In genomic region chr4:99067617-99068016, GRCh38 we compare ENCODE assay signal across 19 cellular contexts. TPM values are rescaled to one million over a fixed set of nuclear protein-coding genes. Genes with fewer than 3 reads are reported as not detected.
DNase-seq lines count a peak whose midpoint lies in the region; ATAC-seq lines count a peak whose summit lies in the region.
"Had no signal": no experiment of that assay in that cellular context is flagged by ENCODE, and none has a peak within 500 bp of the region (broad histone marks: within the 10 kb centered on the region; RNA-seq: fewer than 3 reads in every experiment).

No MANE protein-coding gene starts in this region.

- H3K9me3 Mint-ChIP-seq in activated naive CD8-positive, alpha-beta T cell treated with anti-CD3 and anti-CD28 coated beads, Interleukin-2, amount 50 U/mL, for 24 hours, result no peaks in the 10 kb centered on the region
- H3K9me3 Mint-ChIP-seq in activated naive CD8-positive, alpha-beta T cell treated with anti-CD3 and anti-CD28 coated beads for 36 hours, result peaks cover 1% of the 10 kb centered on the region
- H3K9me3 Mint-ChIP-seq in effector memory CD8-positive, alpha-beta T cell, result no peaks in the 10 kb centered on the region
- peaks cover 1% of the 10 kb centered on the region for H3K9me3 Mint-ChIP-seq in memory B cell
- H3K9me3 Mint-ChIP-seq in activated T-helper 2 cell treated with anti-CD3 and anti-CD28 coated beads, Interferon-gamma antibody, Interleukin-2, Interleukin-4, amounts not matched to agents 10 μg/mL and 5 μg/mL and 100 μg/mL, durations not matched to agents 14 hours and 24 hours and 36 hours, result no peaks in the 10 kb centered on the region
- H3K9me3 Mint-ChIP-seq: CD4-positive, CD25-positive, alpha-beta regulatory T cell had no signal

- intact Hi-C loops in activated T-helper 2 cell treated with anti-CD3 and anti-CD28 coated beads, Interferon-gamma antibody, Interleukin-2, Interleukin-4, amounts not matched to agents 10 μg/mL and 5 μg/mL and 100 μg/mL, durations not matched to agents 14 hours and 24 hours and 36 hours (cut with micrococcal nuclease), result no loop called here

- ATAC-seq in activated naive CD8-positive, alpha-beta T cell treated with anti-CD3 and anti-CD28 coated beads, Interleukin-2, amount 50 U/mL, for 24 hours, result no peak
- ATAC-seq in effector memory CD8-positive, alpha-beta T cell (replicated peaks), result no peak
- ATAC-seq in memory B cell (ENCODE audit: low read depth), result no peak
- ATAC-seq: Panc1 had no signal

- DNase-seq in activated naive CD8-positive, alpha-beta T cell treated with anti-CD3 and anti-CD28 coated beads, Interleukin-2, amount 50 U/mL, for 24 hours, result no peak
- DNase-seq in activated naive CD8-positive, alpha-beta T cell treated with anti-CD3 and anti-CD28 coated beads for 36 hours, result no peak
- DNase-seq in effector memory CD8-positive, alpha-beta T cell, result no peak
- DNase-seq in memory B cell (ENCODE audit: low spot score in 2 of 2), result no peak
- DNase-seq in SKM-1 treated with dmso at 0.1 percent for 144 hours (lab: John Stamatoyannopoulos, UW; ENCODE audit: unreplicated experiment), result no peak
- no peak for DNase-seq in activated T-helper 2 cell treated with anti-CD3 and anti-CD28 coated beads, Interferon-gamma antibody, Interleukin-2, Interleukin-4, amounts not matched to agents 10 μg/mL and 5 μg/mL and 100 μg/mL, durations not matched to agents 14 hours and 24 hours and 36 hours (ENCODE audit: low spot score)
- DNase-seq in foreskin melanocyte, result no peak
- DNase-seq: CD4-positive, CD25-positive, alpha-beta regulatory T cell; Karpas-422; NCI-H1092; NCI-H1417 treated with DMSO at 0.1 percent for 48 hours; NCI-H187; NCI-H2081 treated with DMSO at 0.1 percent for 48 hours; NCI-H2171; NCI-H226; NCI-H510A; NCI-H69; SHP77 treated with DMSO at 0.1 percent for 48 hours had no signal

- H3K4me1 Mint-ChIP-seq in activated naive CD8-positive, alpha-beta T cell treated with anti-CD3 and anti-CD28 coated beads, Interleukin-2, amount 50 U/mL, for 24 hours, result no peaks in the 10 kb centered on the region
- H3K4me1 Mint-ChIP-seq in activated naive CD8-positive, alpha-beta T cell treated with anti-CD3 and anti-CD28 coated beads for 36 hours, result peaks cover 6% of the 10 kb centered on the region
- H3K4me1 Mint-ChIP-seq in effector memory CD8-positive, alpha-beta T cell (ENCODE audit: low read depth in 2 of 2), result no peaks in the 10 kb centered on the region
- no peaks in the 10 kb centered on the region for H3K4me1 Mint-ChIP-seq in memory B cell
- no peaks in the 10 kb centered on the region for H3K4me1 Mint-ChIP-seq in activated T-helper 2 cell treated with anti-CD3 and anti-CD28 coated beads, Interferon-gamma antibody, Interleukin-2, Interleukin-4, amounts not matched to agents 10 μg/mL and 5 μg/mL and 100 μg/mL, durations not matched to agents 14 hours and 24 hours and 36 hours (ENCODE audit: low read depth)

- no peaks in the 10 kb centered on the region for H3K27me3 Mint-ChIP-seq in activated naive CD8-positive, alpha-beta T cell treated with anti-CD3 and anti-CD28 coated beads, Interleukin-2, amount 50 U/mL, for 24 hours
- no peaks in the 10 kb centered on the region for H3K27me3 Mint-ChIP-seq in activated naive CD8-positive, alpha-beta T cell treated with anti-CD3 and anti-CD28 coated beads for 36 hours
- H3K27me3 Mint-ChIP-seq in effector memory CD8-positive, alpha-beta T cell, result no peaks in the 10 kb centered on the region
- no peaks in the 10 kb centered on the region for H3K27me3 Mint-ChIP-seq in memory B cell
- no peaks in the 10 kb centered on the region for H3K27me3 Mint-ChIP-seq in activated T-helper 2 cell treated with anti-CD3 and anti-CD28 coated beads, Interferon-gamma antibody, Interleukin-2, Interleukin-4, amounts not matched to agents 10 μg/mL and 5 μg/mL and 100 μg/mL, durations not matched to agents 14 hours and 24 hours and 36 hours (ENCODE audit: low read depth)
- H3K27me3 Mint-ChIP-seq: CD4-positive, CD25-positive, alpha-beta regulatory T cell had no signal

- peak overlapping the region; percentile 33 for H3K27ac Mint-ChIP-seq in activated naive CD8-positive, alpha-beta T cell treated with anti-CD3 and anti-CD28 coated beads, Interleukin-2, amount 50 U/mL, for 24 hours
- no peak overlapping the region for H3K27ac Mint-ChIP-seq in activated naive CD8-positive, alpha-beta T cell treated with anti-CD3 and anti-CD28 coated beads for 36 hours
- H3K27ac Mint-ChIP-seq in effector memory CD8-positive, alpha-beta T cell, result peak overlapping the region; percentile 16 to 62
- H3K27ac Mint-ChIP-seq in memory B cell, result peak overlapping the region; percentile 24
- H3K27ac Mint-ChIP-seq in activated T-helper 2 cell treated with anti-CD3 and anti-CD28 coated beads, Interferon-gamma antibody, Interleukin-2, Interleukin-4, amounts not matched to agents 10 μg/mL and 5 μg/mL and 100 μg/mL, durations not matched to agents 14 hours and 24 hours and 36 hours, result no peak overlapping the region

- H3K4me3 Mint-ChIP-seq in activated naive CD8-positive, alpha-beta T cell treated with anti-CD3 and anti-CD28 coated beads, Interleukin-2, amount 50 U/mL, for 24 hours, result no peak overlapping the region
- no peak overlapping the region for H3K4me3 Mint-ChIP-seq in activated naive CD8-positive, alpha-beta T cell treated with anti-CD3 and anti-CD28 coated beads for 36 hours
- no peak overlapping the region for H3K4me3 Mint-ChIP-seq in effector memory CD8-positive, alpha-beta T cell
- no peak overlapping the region for H3K4me3 Mint-ChIP-seq in memory B cell
- no peak overlapping the region for H3K4me3 Mint-ChIP-seq in activated T-helper 2 cell treated with anti-CD3 and anti-CD28 coated beads, Interferon-gamma antibody, Interleukin-2, Interleukin-4, amounts not matched to agents 10 μg/mL and 5 μg/mL and 100 μg/mL, durations not matched to agents 14 hours and 24 hours and 36 hours (ENCODE audit: low read depth)
- H3K4me3 Mint-ChIP-seq: CD4-positive, CD25-positive, alpha-beta regulatory T cell had no signal

- peaks cover 42% of the 10 kb centered on the region for H3K36me3 Mint-ChIP-seq in activated naive CD8-positive, alpha-beta T cell treated with anti-CD3 and anti-CD28 coated beads, Interleukin-2, amount 50 U/mL, for 24 hours (ENCODE audit: low read depth)
- peaks cover 38% of the 10 kb centered on the region for H3K36me3 Mint-ChIP-seq in activated naive CD8-positive, alpha-beta T cell treated with anti-CD3 and anti-CD28 coated beads for 36 hours
- H3K36me3 Mint-ChIP-seq in effector memory CD8-positive, alpha-beta T cell (ENCODE audit: insufficient read depth), result peaks cover 37% of the 10 kb centered on the region
- H3K36me3 Mint-ChIP-seq in memory B cell, result peaks cover 23% of the 10 kb centered on the region
- H3K36me3 Mint-ChIP-seq in activated T-helper 2 cell treated with anti-CD3 and anti-CD28 coated beads, Interferon-gamma antibody, Interleukin-2, Interleukin-4, amounts not matched to agents 10 μg/mL and 5 μg/mL and 100 μg/mL, durations not matched to agents 14 hours and 24 hours and 36 hours (ENCODE audit: low read depth), result peaks cover 59% of the 10 kb centered on the region

RNA-seq across cellular contexts. Expression of gene ADH5, which starts 21.0 kb away (rescaled TPM):
- total RNA-seq in activated naive CD8-positive, alpha-beta T cell treated with anti-CD3 and anti-CD28 coated beads for 36 hours, result 100 to 1,000 TPM; 115 to 121 TPM
- 93.8 and 98.6 TPM in 2 replicates for total RNA-seq in activated T-helper 2 cell treated with anti-CD3 and anti-CD28 coated beads, Interferon-gamma antibody, Interleukin-2, Interleukin-4, amounts not matched to agents 10 μg/mL and 5 μg/mL and 100 μg/mL, durations not matched to agents 14 hours and 24 hours and 36 hours

Comparison
In these comparisons a context has a peak if more than half of its experiments do, and no peak if none do; other contexts are left out.
1. H3K27ac Mint-ChIP-seq: peak in activated naive CD8-positive, alpha-beta T cell treated with anti-CD3 and anti-CD28 coated beads, Interleukin-2, amount 50 U/mL, for 24 hours (single experiment), effector memory CD8-positive, alpha-beta T cell (2 of 2) and memory B cell (single experiment); none in activated naive CD8-positive, alpha-beta T cell treated with anti-CD3 and anti-CD28 coated beads for 36 hours (single experiment) and activated T-helper 2 cell treated with anti-CD3 and anti-CD28 coated beads, Interferon-gamma antibody, Interleukin-2, Interleukin-4, amounts not matched to agents 10 μg/mL and 5 μg/mL and 100 μg/mL, durations not matched to agents 14 hours and 24 hours and 36 hours (single experiment).